2 cellular contexts compared by ENCODE assay signal in genomic region chr12:108855284-108856169, GRCh38.
TF ChIP-seq lines count a peak whose summit lies in the region.

No MANE protein-coding gene starts in this region.

TF ChIP-seq in SK-N-SH, 30 proteins besides CTCF, POLR2A, EP300 and RAD21 (continued from another document):
- no peak for TF ChIP-seq REST (IDR thresholded peaks at IDR 0.05; ENCODE audit: low read depth, low read length)
- TF ChIP-seq RFX5 (IDR thresholded peaks at IDR 0.05; ENCODE audit: low read length): no peak
TF ChIP-seq in SK-N-SH: peak in this region for 0.

TF ChIP-seq in SK-N-SH treated with all-trans-retinoic acid at 6 μM for 48 hours, 23 proteins besides CTCF, POLR2A, EP300 and RAD21 (continued from another document):
- no peak for TF ChIP-seq PATZ1 (CRISPR knock-in tag; IDR thresholded peaks at IDR 0.05; ENCODE audit: borderline replicate concordance)
- TF ChIP-seq RARB (CRISPR knock-in tag; IDR thresholded peaks at IDR 0.05): no peak
- no peak for TF ChIP-seq ZC3H10 (CRISPR knock-in tag; IDR thresholded peaks at IDR 0.05)
- no peak for TF ChIP-seq SNAI2 (CRISPR knock-in tag; IDR thresholded peaks at IDR 0.05)
- no peak for TF ChIP-seq GLIS3 (CRISPR knock-in tag; IDR thresholded peaks at IDR 0.05)
- no peak for TF ChIP-seq PPARA (CRISPR knock-in tag; IDR thresholded peaks at IDR 0.05; ENCODE audit: borderline replicate concordance)
- TF ChIP-seq CSDC2 (CRISPR knock-in tag; IDR thresholded peaks at IDR 0.05): no peak
- TF ChIP-seq ZFP30 (CRISPR knock-in tag; IDR thresholded peaks at IDR 0.05): no peak
- TF ChIP-seq ISL1 (CRISPR knock-in tag; IDR thresholded peaks at IDR 0.05): no peak
- no peak for TF ChIP-seq OSR1 (CRISPR knock-in tag; IDR thresholded peaks at IDR 0.05)
- no peak for TF ChIP-seq ZNF565 (CRISPR knock-in tag; conservative IDR thresholded peaks at IDR 0.05; ENCODE audit: low read depth)
- TF ChIP-seq BACH2 (CRISPR knock-in tag; IDR thresholded peaks at IDR 0.05; ENCODE audit: borderline replicate concordance): no peak
- TF ChIP-seq ESRRG (CRISPR knock-in tag; IDR thresholded peaks at IDR 0.05): no peak
- TF ChIP-seq ZNF8 (CRISPR knock-in tag; IDR thresholded peaks at IDR 0.05): no peak
- no peak for TF ChIP-seq CSRNP3 (CRISPR knock-in tag; IDR thresholded peaks at IDR 0.05)
- no peak for TF ChIP-seq ZFP3 (CRISPR knock-in tag; IDR thresholded peaks at IDR 0.05)
TF ChIP-seq in SK-N-SH treated with all-trans-retinoic acid at 6 μM for 48 hours: peak in this region for 0.
